In the genomic region with DNA sequence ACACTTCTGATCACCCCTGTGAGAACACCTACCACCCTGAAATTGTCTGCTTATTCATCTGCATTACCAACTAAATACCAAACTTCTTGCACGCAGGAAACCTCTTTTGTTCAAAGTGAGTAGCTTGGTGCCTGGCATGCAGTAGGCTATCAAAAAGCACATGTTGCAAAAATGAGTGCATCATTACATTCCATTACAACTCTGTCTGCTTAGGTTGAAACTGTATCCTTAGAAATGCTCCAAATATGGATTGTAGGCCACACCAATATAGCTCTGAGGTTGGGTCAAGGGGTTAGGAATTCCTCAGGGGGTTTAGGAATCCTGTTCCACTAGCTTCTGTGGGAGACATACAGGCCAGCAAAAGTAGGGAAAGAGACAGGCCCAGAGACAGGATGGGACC, we compare ENCODE assay signal across 16 cellular contexts.
DNase-seq lines count a peak whose midpoint lies in the region; ATAC-seq and TF ChIP-seq lines count a peak whose summit lies in the region.
"Had no signal": no experiment of that assay in that cellular context is flagged by ENCODE, and none has a peak within 500 bp of the region (broad histone marks: within the 10 kb centered on the region; RNA-seq: fewer than 3 reads in every experiment).

No MANE protein-coding gene starts in this region.

- H2BK5ac ChIP-seq in mesendoderm (ENCODE audit: low read length): no peak overlapping the region

- H2AK5ac ChIP-seq in mesendoderm (ENCODE audit: low read length): no peak overlapping the region

- TF ChIP-seq CTCF in ascending aorta (IDR thresholded peaks at IDR 0.05) (no peak), foreskin keratinocyte (conservative IDR thresholded peaks at IDR 0.05) (no peak), mucosa of descending colon (IDR thresholded peaks at IDR 0.05) (no peak)

- H2BK15ac ChIP-seq in mesendoderm (replicated peaks; ENCODE audit: low read depth): no peak overlapping the region

- no peaks in the 10 kb centered on the region for H3K36me3 ChIP-seq in ascending aorta
- H3K36me3 ChIP-seq in skeletal muscle satellite cell (ENCODE audit: insufficient read depth, low read length): no peaks in the 10 kb centered on the region
- no peaks in the 10 kb centered on the region for H3K36me3 ChIP-seq in mesendoderm (ENCODE audit: control insufficient read depth, insufficient read depth, low read length)
- H3K36me3 ChIP-seq in mucosa of descending colon (ENCODE audit: low read depth): no peaks in the 10 kb centered on the region

- no peaks in the 10 kb centered on the region for H3K79me2 ChIP-seq in mesendoderm (ENCODE audit: control insufficient read depth, insufficient read depth, low read length)

- H3K4ac ChIP-seq in mesendoderm (ENCODE audit: low read depth, low read length): no peak overlapping the region

- no CpG with 5 or more reads among the region's 1 CpG for WGBS in mesendoderm (ENCODE audit: extremely low coverage, insufficient coverage, low lambda C conversion rate)

- no peak overlapping the region for H3K23ac ChIP-seq in mesendoderm (ENCODE audit: low read length)

- no peaks in the 10 kb centered on the region for H3K27me3 ChIP-seq in ascending aorta
- no peaks in the 10 kb centered on the region for H3K27me3 ChIP-seq in foreskin keratinocyte
- no peaks in the 10 kb centered on the region for H3K27me3 ChIP-seq in skeletal muscle satellite cell (ENCODE audit: control insufficient read depth, insufficient read depth, low read length)
- no peaks in the 10 kb centered on the region for H3K27me3 ChIP-seq in mesendoderm (ENCODE audit: insufficient read depth, low read length, poor library complexity)

- DNase-seq in HCEC 1CT: peak; percentile 76
- no peak for DNase-seq in ascending aorta (ENCODE audit: low spot score in 2 of 2)
- DNase-seq in foreskin keratinocyte: peak; percentile 71 to 89
- no peak for DNase-seq in mesendoderm
- DNase-seq in mucosa of descending colon: no peak
- DNase-seq: activated CD4-positive, alpha-beta T cell treated with anti-CD3 and anti-CD28 coated beads, Interleukin-2, amount 50 U/mL, for 48 hours; activated T-cell treated with anti-CD3 and anti-CD28 coated beads, Interleukin-2, amount 50 U/mL, for 4 hours; HFFc6; hippocampal formation; Karpas-422; NCI-H1694; NCI-H446 treated with DMSO at 0.1 percent for 48 hours had no signal

- H4K5ac ChIP-seq in mesendoderm (ENCODE audit: low read length): no peak overlapping the region

- intact Hi-C loops in ascending aorta (cut with DNase I) (no loop called here), mucosa of descending colon (cut with DNase I, micrococcal nuclease) (no loop called here)

- H3K9ac ChIP-seq in skeletal muscle satellite cell (ENCODE audit: low read depth, low read length) (peak overlapping the region; percentile 13), mesendoderm (ENCODE audit: low read length) (no peak overlapping the region)

- H3K4me2 ChIP-seq in skeletal muscle satellite cell (ENCODE audit: low read length): peak overlapping the region; percentile 30
- no peak overlapping the region for H3K4me2 ChIP-seq in mesendoderm (ENCODE audit: low read length)

- no peak overlapping the region for H2BK120ac ChIP-seq in mesendoderm (ENCODE audit: low read depth, low read length)

- no peak overlapping the region for H3K56ac ChIP-seq in mesendoderm (ENCODE audit: low read length)

- H3K9me3 ChIP-seq in ascending aorta (no peaks in the 10 kb centered on the region), skeletal muscle satellite cell (replicated peaks; ENCODE audit: low read length) (no peaks in the 10 kb centered on the region), mucosa of descending colon (no peaks in the 10 kb centered on the region)

- H3K4me3 ChIP-seq in ascending aorta (no peak overlapping the region), skeletal muscle satellite cell (ENCODE audit: low read length) (no peak overlapping the region), mesendoderm (ENCODE audit: low read length) (no peak overlapping the region), mucosa of descending colon (no peak overlapping the region)
- H3K4me3 ChIP-seq: SK-N-MC had no signal

- H3K18ac ChIP-seq in mesendoderm (ENCODE audit: low read length): no peak overlapping the region

- peak overlapping the region; percentile 64 to 79 for H3K27ac ChIP-seq in ascending aorta
- peak overlapping the region; percentile 13 for H3K27ac ChIP-seq in foreskin keratinocyte
- H3K27ac ChIP-seq in mesendoderm (ENCODE audit: low read depth, low read length): no peak overlapping the region
- H3K27ac ChIP-seq: SK-N-MC had no signal

- H3K4me1 ChIP-seq in ascending aorta (peaks cover 10 to 36% of the 10 kb centered on the region in 2 donors), foreskin keratinocyte (peaks cover 18% of the 10 kb centered on the region), skeletal muscle satellite cell (ENCODE audit: control insufficient read depth, insufficient read depth, low read length) (peaks cover 35% of the 10 kb centered on the region), mesendoderm (ENCODE audit: control insufficient read depth, low read depth, low read length) (no peaks in the 10 kb centered on the region), mucosa of descending colon (ENCODE audit: low read depth) (peaks cover 25% of the 10 kb centered on the region)

- ATAC-seq in foreskin keratinocyte: peak; percentile 38
- no peak for ATAC-seq in GM18907 (IDR thresholded peaks at IDR 0.05; ENCODE audit: unreplicated experiment)
- ATAC-seq in HG03196 (IDR thresholded peaks at IDR 0.05; ENCODE audit: unreplicated experiment): no peak
- ATAC-seq in mucosa of descending colon: no peak
- ATAC-seq: activated T-cell treated with anti-CD3 and anti-CD28 coated beads, Interleukin-2, amount 50 U/mL, for 4 hours had no signal

- H4K8ac ChIP-seq in mesendoderm (ENCODE audit: low read depth, low read length): no peak overlapping the region

- no peaks in the 10 kb centered on the region for H3K79me1 ChIP-seq in mesendoderm (ENCODE audit: low read length)

Comparison
In these comparisons a context has a peak if more than half of its experiments do, and no peak if none do; other contexts are left out.
1. DNase-seq: peak in HCEC 1CT (single experiment) and foreskin keratinocyte (2 of 2); none in ascending aorta (0 of 2), mesendoderm (single experiment) and mucosa of descending colon (0 of 3).